ENCODE assay signal across 8 cellular contexts in genomic region chr16:25030420-25031131, GRCh38. TPM values are rescaled to one million over a fixed set of nuclear protein-coding genes. Genes with fewer than 3 reads are reported as not detected.
DNase-seq lines count a peak whose midpoint lies in the region; ATAC-seq, FAIRE-seq and TF ChIP-seq lines count a peak whose summit lies in the region.

No MANE protein-coding gene starts in this region.

- peaks cover 10% of the 10 kb centered on the region; the same call in 1 of the 2 replicates for H3K79me2 ChIP-seq in Loucy (ENCODE audit: insufficient read depth, low read length)
- H3K79me2 ChIP-seq in endothelial cell of umbilical vein (ENCODE audit: control insufficient read depth, insufficient read depth, low read length): peaks cover 4% of the 10 kb centered on the region

- CTCF ChIA-PET in endothelial cell of umbilical vein (lab: Charles Lee): no interaction called here

- H2AFZ ChIP-seq in Loucy (ENCODE audit: low read length): peak overlapping the region; percentile 93
- H2AFZ ChIP-seq in endothelial cell of umbilical vein (ENCODE audit: low read depth, low read length): peak overlapping the region; percentile 100

- TF ChIP-seq CTCF in Loucy (conservative IDR thresholded peaks at IDR 0.05; ENCODE audit: low read length) (no peak), endothelial cell of umbilical vein (IDR thresholded peaks at IDR 0.05; ENCODE audit: extremely low read depth in 1 of 2, insufficient read depth in 1 of 2, low read depth in 1 of 2, low read length in 2 of 2) (no peak), testis (IDR thresholded peaks at IDR 0.05) (no peak), adrenal gland (IDR thresholded peaks at IDR 0.05) (no peak)

- TF ChIP-seq POLR2A in endothelial cell of umbilical vein (IDR thresholded peaks at IDR 0.05; ENCODE audit: low read depth, low read length) (no peak), testis (IDR thresholded peaks at IDR 0.05) (no peak), adrenal gland (IDR thresholded peaks at IDR 0.05) (no peak)

- H3K4me1 ChIP-seq in Loucy (ENCODE audit: insufficient read depth, low read length, poor library complexity, severe bottlenecking): peaks cover 7% of the 10 kb centered on the region
- peaks cover 6% of the 10 kb centered on the region for H3K4me1 ChIP-seq in endothelial cell of umbilical vein (ENCODE audit: control insufficient read depth, extremely low read depth, insufficient read depth, low read length)
- H3K4me1 ChIP-seq in testis: no peaks in the 10 kb centered on the region
- H3K4me1 ChIP-seq in adrenal gland (replicated peaks in 1 of 2): peaks cover 2 to 23% of the 10 kb centered on the region in 2 donors

- POLR2A ChIA-PET in endothelial cell of umbilical vein (lab: Charles Lee): interaction anchor here (0.7 kb wide), 2 partner anchors 15 to 131 kb away, joined by 3 to 8 read pairs; no protein-coding TSS in a partner anchor

- no peaks in the 10 kb centered on the region for H3K9me2 ChIP-seq in Loucy (replicated peaks; ENCODE audit: low read depth, low read length)

- H3K4me3 ChIP-seq in Loucy (ENCODE audit: low read length, poor library complexity, severe bottlenecking) (peak overlapping the region; percentile 61), endothelial cell of umbilical vein (replicated peaks in 1 of 3; ENCODE audit: insufficient read depth in 1 of 3, low read depth in 1 of 3, low read length in 3 of 3) (no peak overlapping the region), testis (peak overlapping the region; percentile 82), adrenal gland (peak overlapping the region in 2 of 4 donors; percentile 47 to 91)

- FAIRE-seq in endothelial cell of umbilical vein (lab: Jason Lieb, UNC): no peak

- 0 out of 2 replicates have a peak, but pooled peaks cover 3% of the 10 kb centered on the region for H3F3A ChIP-seq in Loucy (ENCODE audit: low read depth)

- dilution Hi-C loops in endothelial cell of umbilical vein (cut with MboI; ENCODE audit: extremely low pct_ligation_motif_present, low sequenced_read_pairs): no loop called here

- H3K9me1 ChIP-seq in endothelial cell of umbilical vein (replicated peaks; ENCODE audit: control insufficient read depth, extremely low read depth, insufficient read depth, low read length): no peaks in the 10 kb centered on the region

- H3K9me3 ChIP-seq in Loucy (ENCODE audit: insufficient read depth, low read depth, low read length) (no peaks in the 10 kb centered on the region), endothelial cell of umbilical vein (replicated peaks; ENCODE audit: control insufficient read depth, insufficient read depth, low read length) (no peaks in the 10 kb centered on the region), testis (no peaks in the 10 kb centered on the region), adrenal gland (replicated peaks in 1 of 3) (no peaks in the 10 kb centered on the region)

- no peak overlapping the region for H3K27ac ChIP-seq in endothelial cell of umbilical vein (ENCODE audit: insufficient read depth, low read depth, low read length)
- H3K27ac ChIP-seq in testis: peak overlapping the region in 1 of 2 donors; percentile 28
- peak overlapping the region in 1 of 5 donors; percentile 21 for H3K27ac ChIP-seq in adrenal gland

- H3K36me3 ChIP-seq in Loucy (ENCODE audit: insufficient read depth, low read length) (no peaks in the 10 kb centered on the region), endothelial cell of umbilical vein (ENCODE audit: control insufficient read depth in 2 of 2, extremely low read depth in 1 of 2, insufficient read depth in 2 of 2, low read length in 2 of 2) (no peaks in the 10 kb centered on the region), testis (ENCODE audit: low read depth, missing control alignments) (no peaks in the 10 kb centered on the region), adrenal gland (replicated peaks in 1 of 2) (no peaks in the 10 kb centered on the region)

- ATAC-seq in activated T-cell treated with anti-CD3 and anti-CD28 coated beads, Interleukin-2, amount 50 U/mL, for 72 hours (replicated peaks in 1 of 2): no peak
- no peak for ATAC-seq in HG03354 (IDR thresholded peaks at IDR 0.05; ENCODE audit: poor library complexity, severe bottlenecking, unreplicated experiment)

- H3K4me2 ChIP-seq in Loucy (ENCODE audit: low read depth, low read length, poor library complexity, severe bottlenecking) (peak overlapping the region; percentile 66), endothelial cell of umbilical vein (ENCODE audit: insufficient read depth, low read length) (peak overlapping the region; percentile 93)

- peaks cover 0 to 3% of the 10 kb centered on the region in 2 donors for H3K36me3 Mint-ChIP-seq in activated T-cell treated with anti-CD3 and anti-CD28 coated beads, Interleukin-2, amount 50 U/mL, for 72 hours (ENCODE audit: insufficient read depth in 2 of 2)

- WGBS in testis, 2 donors: 55 to 64% methylated on average over 10 of the region's 10 CpGs
- WGBS in adrenal gland, 4 donors: 63 to 73% (median 66%) methylated on average over 10 of the region's 10 CpGs

- peak overlapping the region; percentile 95 to 100 for H3K4me3 Mint-ChIP-seq in activated T-cell treated with anti-CD3 and anti-CD28 coated beads, Interleukin-2, amount 50 U/mL, for 72 hours

- H3K27me3 ChIP-seq in Loucy (ENCODE audit: insufficient read depth, low read length, poor library complexity, severe bottlenecking) (no peaks in the 10 kb centered on the region), endothelial cell of umbilical vein (ENCODE audit: control insufficient read depth in 2 of 2, insufficient read depth in 2 of 2, low read length in 2 of 2) (no peaks in the 10 kb centered on the region), testis (no peaks in the 10 kb centered on the region), adrenal gland (no peaks in the 10 kb centered on the region)

- no peak overlapping the region for H3K9ac ChIP-seq in Loucy (ENCODE audit: low read depth, low read length, poor library complexity, severe bottlenecking)
- no peak overlapping the region for H3K9ac ChIP-seq in endothelial cell of umbilical vein (replicated peaks; ENCODE audit: extremely low read depth, insufficient read depth, low read length)

- no TSS peak for BruUV-seq in endothelial cell of umbilical vein (replicated peaks; lab: Mats Ljungman, UMichigan)

- no peak for DNase-seq in activated T-cell treated with anti-CD3 and anti-CD28 coated beads, Interleukin-2, amount 50 U/mL, for 72 hours
- DNase-seq in activated T-cell treated with anti-CD3 and anti-CD28 coated beads, Interleukin-2, amount 50 U/mL, for 1 hour: no peak
- no peak for DNase-seq in endothelial cell of umbilical vein (ENCODE audit: low read depth, low spot score)
- no peak for DNase-seq in testis
- DNase-seq in NCI-H524 (lab: John Stamatoyannopoulos, UW): no peak
- DNase-seq in adrenal gland: no peak

- H3K27ac Mint-ChIP-seq in activated T-cell treated with anti-CD3 and anti-CD28 coated beads, Interleukin-2, amount 50 U/mL, for 72 hours: peak overlapping the region; percentile 99

- H3K27me3 Mint-ChIP-seq in activated T-cell treated with anti-CD3 and anti-CD28 coated beads, Interleukin-2, amount 50 U/mL, for 72 hours (ENCODE audit: low read depth): no peaks in the 10 kb centered on the region

- peaks cover 53% of the 10 kb centered on the region for H3K4me1 Mint-ChIP-seq in activated T-cell treated with anti-CD3 and anti-CD28 coated beads, Interleukin-2, amount 50 U/mL, for 72 hours (ENCODE audit: low read depth)

- intact Hi-C loops in endothelial cell of umbilical vein (cut with micrococcal nuclease): loop anchor here (1.0 kb wide), 2 partner anchors 19 to 81 kb away; partner anchors contain the start of gene LCMT1
- intact Hi-C loops in testis (cut with DNase I; ENCODE audit: low total_unique reads): no loop called here
- intact Hi-C loops in adrenal gland (cut with DNase I): no loop called here

- peaks cover 2% of the 10 kb centered on the region in 2 donors for H3K9me3 Mint-ChIP-seq in activated T-cell treated with anti-CD3 and anti-CD28 coated beads, Interleukin-2, amount 50 U/mL, for 72 hours

- H4K20me1 ChIP-seq in Loucy (ENCODE audit: insufficient read depth, low read length, poor library complexity, severe bottlenecking) (no peaks in the 10 kb centered on the region), endothelial cell of umbilical vein (replicated peaks; ENCODE audit: control insufficient read depth, extremely low read depth, insufficient read depth, low read length) (no peaks in the 10 kb centered on the region)

TF ChIP-seq in endothelial cell of umbilical vein, 7 proteins besides CTCF, POLR2A, EP300 and RAD21:
- TF ChIP-seq MAX (IDR thresholded peaks at IDR 0.05; ENCODE audit: insufficient read depth, insufficient read length) (no peak), MYC (IDR thresholded peaks at IDR 0.05; ENCODE audit: low read depth, low read length) (no peak), FOS (IDR thresholded peaks at IDR 0.05; ENCODE audit: borderline replicate concordance, insufficient read depth, low read length) (no peak), EZH2 (IDR thresholded peaks at IDR 0.05; ENCODE audit: borderline replicate concordance, low read depth, low read length, severe bottlenecking) (no peak), POLR2AphosphoS5 (IDR thresholded peaks at IDR 0.05; ENCODE audit: insufficient read depth, low read depth, low read length) (no peak)

RNA-seq across cellular contexts. Expression of gene ARHGAP17, which starts 15.4 kb away (rescaled TPM):
- total RNA-seq in activated T-cell treated with anti-CD3 and anti-CD28 coated beads, Interleukin-2, amount 50 U/mL, for 72 hours: 10 to 100 TPM; 66.8 to 70.9 TPM
- total RNA-seq in endothelial cell of umbilical vein: 151 and 164 TPM in 2 replicates
- 63.1 and 65.8 TPM in 2 replicates for polyA plus RNA-seq in endothelial cell of umbilical vein
- polyA plus RNA-seq in endothelial cell of umbilical vein (2011; cell fraction: cytosol; rRNA removed): 67.5 and 72.3 TPM in 2 replicates
- polyA plus RNA-seq in endothelial cell of umbilical vein (2011; cell fraction: nucleus; rRNA removed): 155 and 157 TPM in 2 replicates
- polyA plus RNA-seq in endothelial cell of umbilical vein (2012): 88.4 and 132 TPM in 2 replicates
- polyA minus RNA-seq in endothelial cell of umbilical vein: 119 and 130 TPM in 2 replicates
- polyA minus RNA-seq in endothelial cell of umbilical vein (2011; cell fraction: cytosol; rRNA and poly(A)+ RNA removed): 27.0 TPM
- polyA minus RNA-seq in endothelial cell of umbilical vein (2011; cell fraction: nucleus; rRNA and poly(A)+ RNA removed): 123 and 174 TPM in 2 replicates
- total RNA-seq in testis: 100 to 1,000 TPM; 123 to 124 TPM
- polyA plus RNA-seq in testis (ENCODE audit: insufficient read depth, low read depth, low replicate concordance): 62.7 TPM
- 100 to 1,000 TPM in 1 of 8 donors, 10 to 100 TPM in 7; 42.7 to 105 (median 71.0) TPM for total RNA-seq in adrenal gland
- 100 to 1,000 TPM in 1 of 3 donors, 10 to 100 TPM in 2; 84.3 to 103 (median 87.3) TPM for polyA plus RNA-seq in adrenal gland

Comparison
In these comparisons a context has a peak if more than half of its experiments do, and no peak if none do; other contexts are left out.
1. H3K4me3 ChIP-seq: peak in Loucy (single experiment) and testis (2 of 2); none in endothelial cell of umbilical vein (0 of 3).